1 cellular context compared by ENCODE assay signal in the genomic region with DNA sequence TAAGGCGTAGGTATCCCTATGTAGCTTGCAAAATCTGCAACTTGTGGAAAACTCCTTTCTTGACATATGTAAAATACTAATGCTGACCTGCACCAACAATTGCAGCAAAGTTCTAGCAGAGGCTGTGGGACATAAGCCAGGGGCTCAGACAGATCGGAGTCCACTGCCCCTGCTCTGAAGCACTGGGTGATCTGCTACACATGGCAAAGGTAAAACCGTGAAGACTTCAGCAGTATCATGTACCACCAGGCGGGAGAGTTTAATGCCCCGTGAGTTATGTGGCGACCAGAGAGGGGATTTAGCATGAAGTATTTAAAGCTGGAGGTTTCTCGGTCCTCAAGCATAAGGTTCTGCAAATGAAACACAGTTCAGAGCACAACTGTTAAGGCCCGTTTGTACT.
TF ChIP-seq lines count a peak whose summit lies in the region.

No MANE protein-coding gene starts in this region.

TF ChIP-seq in A549, 52 proteins besides CTCF, POLR2A, EP300 and RAD21 (continued from another document):
- TF ChIP-seq USF2 (IDR thresholded peaks at IDR 0.05) (no peak), EHMT2 (IDR thresholded peaks at IDR 0.05; ENCODE audit: low read depth) (no peak), RFX5 (IDR thresholded peaks at IDR 0.05) (no peak), EHF (CRISPR knock-in tag; IDR thresholded peaks at IDR 0.05) (no peak), MAX (IDR thresholded peaks at IDR 0.05) (no peak), MAZ (IDR thresholded peaks at IDR 0.05; ENCODE audit: borderline replicate concordance, low read depth, low read length) (no peak), HDAC2 (IDR thresholded peaks at IDR 0.05) (no peak), CBX2 (IDR thresholded peaks at IDR 0.05; ENCODE audit: borderline replicate concordance, low read depth) (no peak), TP53 (CRISPR knock-in tag; IDR thresholded peaks at IDR 0.05) (no peak), RARB (CRISPR knock-in tag; IDR thresholded peaks at IDR 0.05) (no peak), NPAS2 (CRISPR knock-in tag; IDR thresholded peaks at IDR 0.05; ENCODE audit: borderline replicate concordance) (no peak), POLR2AphosphoS2 (conservative IDR thresholded peaks at IDR 0.05; ENCODE audit: low read length) (no peak)
- TF ChIP-seq, protein P1, sequence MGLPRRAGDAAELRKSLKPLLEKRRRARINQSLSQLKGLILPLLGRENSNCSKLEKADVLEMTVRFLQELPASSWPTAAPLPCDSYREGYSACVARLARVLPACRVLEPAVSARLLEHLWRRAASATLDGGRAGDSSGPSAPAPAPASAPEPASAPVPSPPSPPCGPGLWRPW (IDR thresholded peaks at IDR 0.05) = no peak
